Comparison of ENCODE assay signal across 1 cellular context in the genomic region with DNA sequence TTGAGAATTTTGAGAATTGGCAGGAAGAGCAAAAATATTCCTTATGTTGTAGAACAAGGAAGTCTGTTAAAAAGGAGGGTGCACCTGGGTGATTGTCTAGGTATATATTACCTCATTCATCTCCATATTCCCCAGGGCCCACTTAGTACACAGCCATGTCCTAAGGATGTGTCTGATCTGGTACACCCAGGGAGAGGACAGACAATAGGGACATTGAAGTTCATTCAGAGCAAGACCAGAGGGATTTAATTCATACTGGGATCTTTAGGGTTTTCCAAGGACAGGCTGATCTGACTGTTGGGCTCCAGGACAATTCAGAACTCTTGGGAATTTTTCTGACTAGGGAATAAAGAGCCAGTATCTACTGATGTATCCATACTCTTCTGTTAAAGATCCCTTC.
TF ChIP-seq lines count a peak whose summit lies in the region.

No MANE protein-coding gene starts in this region.

TF ChIP-seq in K562, 482 proteins besides CTCF, POLR2A, EP300 and RAD21:
- TF ChIP-seq CHD7 (IDR thresholded peaks at IDR 0.05; ENCODE audit: low read depth, low read length): no peak
- TF ChIP-seq, protein P1, sequence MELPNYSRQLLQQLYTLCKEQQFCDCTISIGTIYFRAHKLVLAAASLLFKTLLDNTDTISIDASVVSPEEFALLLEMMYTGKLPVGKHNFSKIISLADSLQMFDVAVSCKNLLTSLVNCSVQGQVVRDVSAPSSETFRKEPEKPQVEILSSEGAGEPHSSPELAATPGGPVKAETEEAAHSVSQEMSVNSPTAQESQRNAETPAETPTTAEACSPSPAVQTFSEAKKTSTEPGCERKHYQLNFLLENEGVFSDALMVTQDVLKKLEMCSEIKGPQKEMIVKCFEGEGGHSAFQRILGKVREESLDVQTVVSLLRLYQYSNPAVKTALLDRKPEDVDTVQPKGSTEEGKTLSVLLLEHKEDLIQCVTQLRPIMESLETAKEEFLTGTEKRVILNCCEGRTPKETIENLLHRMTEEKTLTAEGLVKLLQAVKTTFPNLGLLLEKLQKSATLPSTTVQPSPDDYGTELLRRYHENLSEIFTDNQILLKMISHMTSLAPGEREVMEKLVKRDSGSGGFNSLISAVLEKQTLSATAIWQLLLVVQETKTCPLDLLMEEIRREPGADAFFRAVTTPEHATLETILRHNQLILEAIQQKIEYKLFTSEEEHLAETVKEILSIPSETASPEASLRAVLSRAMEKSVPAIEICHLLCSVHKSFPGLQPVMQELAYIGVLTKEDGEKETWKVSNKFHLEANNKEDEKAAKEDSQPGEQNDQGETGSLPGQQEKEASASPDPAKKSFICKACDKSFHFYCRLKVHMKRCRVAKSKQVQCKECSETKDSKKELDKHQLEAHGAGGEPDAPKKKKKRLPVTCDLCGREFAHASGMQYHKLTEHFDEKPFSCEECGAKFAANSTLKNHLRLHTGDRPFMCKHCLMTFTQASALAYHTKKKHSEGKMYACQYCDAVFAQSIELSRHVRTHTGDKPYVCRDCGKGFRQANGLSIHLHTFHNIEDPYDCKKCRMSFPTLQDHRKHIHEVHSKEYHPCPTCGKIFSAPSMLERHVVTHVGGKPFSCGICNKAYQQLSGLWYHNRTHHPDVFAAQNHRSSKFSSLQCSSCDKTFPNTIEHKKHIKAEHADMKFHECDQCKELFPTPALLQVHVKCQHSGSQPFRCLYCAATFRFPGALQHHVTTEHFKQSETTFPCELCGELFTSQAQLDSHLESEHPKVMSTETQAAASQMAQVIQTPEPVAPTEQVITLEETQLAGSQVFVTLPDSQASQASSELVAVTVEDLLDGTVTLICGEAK (IDR thresholded peaks at IDR 0.05): no peak
- TF ChIP-seq, protein P1 (CRISPR knock-in tag; IDR thresholded peaks at IDR 0.05): no peak
- no peak for TF ChIP-seq KLF13 (tag; IDR thresholded peaks at IDR 0.05; ENCODE audit: borderline replicate concordance, low read depth)
- TF ChIP-seq, protein P2, sequence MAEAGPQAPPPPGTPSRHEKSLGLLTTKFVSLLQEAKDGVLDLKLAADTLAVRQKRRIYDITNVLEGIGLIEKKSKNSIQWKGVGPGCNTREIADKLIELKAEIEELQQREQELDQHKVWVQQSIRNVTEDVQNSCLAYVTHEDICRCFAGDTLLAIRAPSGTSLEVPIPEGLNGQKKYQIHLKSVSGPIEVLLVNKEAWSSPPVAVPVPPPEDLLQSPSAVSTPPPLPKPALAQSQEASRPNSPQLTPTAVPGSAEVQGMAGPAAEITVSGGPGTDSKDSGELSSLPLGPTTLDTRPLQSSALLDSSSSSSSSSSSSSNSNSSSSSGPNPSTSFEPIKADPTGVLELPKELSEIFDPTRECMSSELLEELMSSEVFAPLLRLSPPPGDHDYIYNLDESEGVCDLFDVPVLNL (CRISPR knock-in tag; IDR thresholded peaks at IDR 0.05; ENCODE audit: low read depth): no peak
- TF ChIP-seq SIRT6 (IDR thresholded peaks at IDR 0.05; ENCODE audit: low read depth, low read length): no peak
